16 cellular contexts compared by ENCODE assay signal in the genomic region with DNA sequence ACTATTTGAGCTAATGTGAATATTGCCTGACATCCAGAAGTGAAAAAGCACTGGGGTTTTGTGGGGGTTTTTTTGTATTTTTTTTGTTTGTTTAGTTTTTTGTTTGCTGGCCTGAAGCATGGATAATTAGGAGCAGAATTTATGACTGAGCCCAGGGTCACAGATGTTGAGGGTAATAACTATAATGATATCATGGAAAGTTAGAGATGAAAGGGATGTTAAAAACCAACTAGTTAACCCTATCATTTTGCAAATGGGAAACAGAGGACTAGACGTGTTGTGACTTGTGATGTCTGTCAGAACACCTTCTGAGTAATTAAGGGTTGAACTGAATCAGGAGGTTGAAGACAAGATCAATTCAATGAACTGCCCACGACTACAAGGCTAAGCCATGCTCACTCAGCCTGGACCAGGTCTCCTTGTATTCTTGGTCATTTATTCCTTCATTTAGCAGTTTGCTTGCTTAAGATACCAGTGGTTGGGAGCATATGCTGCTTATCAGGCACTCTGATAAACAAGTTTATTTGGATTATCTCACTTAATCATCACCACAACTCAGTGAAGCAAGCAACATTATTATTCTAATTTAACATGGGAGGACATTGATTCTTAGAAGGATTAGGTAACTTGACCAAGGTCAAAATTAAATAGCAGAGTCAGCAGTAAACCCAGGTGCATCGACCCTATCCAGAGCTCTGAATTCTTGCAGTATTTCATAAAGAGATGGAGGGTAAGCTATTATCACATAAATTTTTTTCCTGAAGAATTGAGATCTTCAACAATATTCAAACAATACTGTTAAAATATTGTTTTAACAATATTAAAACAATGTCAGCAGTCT.
DNase-seq lines count a peak whose midpoint lies in the region; ATAC-seq, FAIRE-seq and TF ChIP-seq lines count a peak whose summit lies in the region.
"Had no signal": no experiment of that assay in that cellular context is flagged by ENCODE, and none has a peak within 500 bp of the region (broad histone marks: within the 10 kb centered on the region; RNA-seq: fewer than 3 reads in every experiment).

No MANE protein-coding gene starts in this region.

- H3K27me3 ChIP-seq in HepG2 (ENCODE audit: control insufficient read depth in 1 of 2, insufficient read depth in 2 of 2, low read length in 2 of 2) (0 out of 5 replicates have a peak, but pooled peaks cover 0 to 4% of the 10 kb centered on the region in 2 experiments), vagina (no peaks in the 10 kb centered on the region)
- H3K27me3 ChIP-seq: gastrocnemius medialis, spleen had no signal

- no peaks in the 10 kb centered on the region for H3K36me3 ChIP-seq in HepG2 (replicated peaks in 1 of 2; ENCODE audit: control insufficient read depth in 1 of 2, insufficient read depth in 2 of 2, low read length in 2 of 2)
- H3K36me3 ChIP-seq in mucosa of descending colon (ENCODE audit: low read depth), result no peaks in the 10 kb centered on the region
- no peaks in the 10 kb centered on the region for H3K36me3 ChIP-seq in vagina
- H3K36me3 ChIP-seq: gastrocnemius medialis, spleen had no signal

- no peak overlapping the region for H3K27ac ChIP-seq in RWPE1
- no peak overlapping the region for H3K27ac ChIP-seq in HepG2 (ENCODE audit: extremely low read length, insufficient read depth, low read length)
- no peak overlapping the region for H3K27ac ChIP-seq in vagina
- H3K27ac ChIP-seq: epithelial cell of prostate, gastrocnemius medialis, spleen had no signal

- POLR2A ChIA-PET in RWPE1 (lab: Yijun Ruan, JAX; ENCODE audit: low non-redundant PET) (no interaction called here), HepG2 (lab: Yijun Ruan, JAX) (no interaction called here)

- BruUV-seq in HepG2 (replicated peaks; lab: Mats Ljungman, UMichigan), result no TSS peak

- no peaks in the 10 kb centered on the region for H3K4me1 ChIP-seq in HepG2 (ENCODE audit: insufficient read depth, low read length)
- no peaks in the 10 kb centered on the region for H3K4me1 ChIP-seq in mucosa of descending colon (ENCODE audit: low read depth)
- H3K4me1 ChIP-seq in vagina, result peaks cover 16% of the 10 kb centered on the region

- in situ Hi-C loops in HepG2 (cut with HindIII; ENCODE audit: extremely low pct_ligation_motif_present, low pct_unique_long_range_greater_than_20kb), result no loop called here

- ATAC-seq in HepG2 (no peak), mucosa of descending colon (no peak)
- ATAC-seq: activated CD4-positive, alpha-beta T cell treated with anti-CD3 and anti-CD28 coated beads for 36 hours; gastrocnemius medialis had no signal

- TF ChIP-seq RAD21 in HepG2 (CRISPR knock-in tag; IDR thresholded peaks at IDR 0.05), result no peak

- FAIRE-seq in GM18507 (lab: Jason Lieb, UNC) (peak; percentile 64), HepG2 (lab: Jason Lieb, UNC) (no peak)

- no peak for DNase-seq in GM18507 (ENCODE audit: extremely low spot score, insufficient read length, low read depth)
- peak; percentile 14 for DNase-seq in M059J (ENCODE audit: low read depth)
- peak; percentile 29 for DNase-seq in RWPE1 (ENCODE audit: low spot score)
- DNase-seq in HepG2 (ENCODE audit: low spot score), result no peak
- no peak for DNase-seq in mucosa of descending colon
- no peak for DNase-seq in HK-2 (ENCODE audit: unreplicated experiment)
- no peak for DNase-seq in activated naive CD4-positive, alpha-beta T cell (lab: John Stamatoyannopoulos, UW)
- DNase-seq in vagina (ENCODE audit: extremely low spot score in 2 of 2), result no peak
- DNase-seq: activated CD4-positive, alpha-beta T cell treated with anti-CD3 and anti-CD28 coated beads for 36 hours; gastrocnemius medialis; midbrain; NCI-H1694; NCI-H510A; Right ventricle myocardium superior; spleen had no signal

- CTCF ChIA-PET in RWPE1 (lab: Yijun Ruan, JAX), result interaction anchor here (0.7 kb wide), 1 partner anchor 191 kb away, joined by 3 read pairs; no protein-coding TSS in a partner anchor
- CTCF ChIA-PET in HepG2 (lab: Yijun Ruan, JAX; ENCODE audit: low intra/inter-chr PET ratio, low total read pairs), result no interaction called here

- whole genome bisulfite sequencing in HepG2 (ENCODE audit: low lambda C conversion rate), result 14% methylated on average over 3 of the region's 3 CpGs

- H4K20me1 ChIP-seq in HepG2 (ENCODE audit: insufficient read depth, low read length), result no peaks in the 10 kb centered on the region

- H3K9ac ChIP-seq in HepG2 (ENCODE audit: insufficient read depth, low read depth, low read length), result no peak overlapping the region

- TF ChIP-seq POLR2A in HepG2 (IDR thresholded peaks at IDR 0.05; ENCODE audit: insufficient read depth in 1 of 2, low read depth in 2 of 2, low read length in 2 of 2) (no peak), vagina (IDR thresholded peaks at IDR 0.05) (no peak)

- no peak for TF ChIP-seq CTCF in RWPE1 (conservative IDR thresholded peaks at IDR 0.05; ENCODE audit: low read depth)
- no peak for TF ChIP-seq CTCF in HepG2 (CRISPR knock-in tag; IDR thresholded peaks at IDR 0.05)
- TF ChIP-seq CTCF in mucosa of descending colon (IDR thresholded peaks at IDR 0.05), result no peak
- TF ChIP-seq CTCF in vagina (IDR thresholded peaks at IDR 0.05), result no peak

- H3K9me3 ChIP-seq in HepG2 (ENCODE audit: low read length), result no peaks in the 10 kb centered on the region
- no peaks in the 10 kb centered on the region for H3K9me3 ChIP-seq in mucosa of descending colon
- no peaks in the 10 kb centered on the region for H3K9me3 ChIP-seq in vagina
- H3K9me3 ChIP-seq: gastrocnemius medialis had no signal

- H2AFZ ChIP-seq in HepG2 (ENCODE audit: low read length), result no peak overlapping the region

- no peak overlapping the region for H3K4me2 ChIP-seq in HepG2 (ENCODE audit: low read depth, low read length)

- H3K79me2 ChIP-seq in HepG2 (ENCODE audit: insufficient read depth, low read length), result no peaks in the 10 kb centered on the region

- no peak overlapping the region for H3K4me3 ChIP-seq in HepG2 (replicated peaks in 1 of 3; ENCODE audit: insufficient read depth in 1 of 3, low read depth in 2 of 3, low read length in 3 of 3)
- H3K4me3 ChIP-seq in mucosa of descending colon, result no peak overlapping the region
- no peak overlapping the region for H3K4me3 ChIP-seq in vagina
- H3K4me3 ChIP-seq: gastrocnemius medialis, spleen had no signal

- TF ChIP-seq EP300 in HepG2 (IDR thresholded peaks at IDR 0.05; ENCODE audit: low read depth in 2 of 2, low read length in 2 of 2), result no peak
- TF ChIP-seq EP300 in HepG2 (CRISPR knock-in tag; IDR thresholded peaks at IDR 0.05; ENCODE audit: borderline replicate concordance), result no peak

- intact Hi-C loops in HepG2 (cut with micrococcal nuclease; ENCODE audit: unreplicated experiment) (no loop called here), mucosa of descending colon (cut with DNase I, micrococcal nuclease) (no loop called here), vagina (cut with DNase I) (no loop called here)

TF ChIP-seq in HepG2, 621 proteins besides CTCF, POLR2A, EP300 and RAD21:
- TF ChIP-seq MAFF (IDR thresholded peaks at IDR 0.05; ENCODE audit: low read depth, low read length) (peak; percentile 91), MAFK (conservative IDR thresholded peaks at IDR 0.05 in 1 of 2, IDR thresholded peaks at IDR 0.05 in 1 of 2; ENCODE audit: low read length in 2 of 2) (peak; percentile 85 to 93)
- TF ChIP-seq, protein P1, sequence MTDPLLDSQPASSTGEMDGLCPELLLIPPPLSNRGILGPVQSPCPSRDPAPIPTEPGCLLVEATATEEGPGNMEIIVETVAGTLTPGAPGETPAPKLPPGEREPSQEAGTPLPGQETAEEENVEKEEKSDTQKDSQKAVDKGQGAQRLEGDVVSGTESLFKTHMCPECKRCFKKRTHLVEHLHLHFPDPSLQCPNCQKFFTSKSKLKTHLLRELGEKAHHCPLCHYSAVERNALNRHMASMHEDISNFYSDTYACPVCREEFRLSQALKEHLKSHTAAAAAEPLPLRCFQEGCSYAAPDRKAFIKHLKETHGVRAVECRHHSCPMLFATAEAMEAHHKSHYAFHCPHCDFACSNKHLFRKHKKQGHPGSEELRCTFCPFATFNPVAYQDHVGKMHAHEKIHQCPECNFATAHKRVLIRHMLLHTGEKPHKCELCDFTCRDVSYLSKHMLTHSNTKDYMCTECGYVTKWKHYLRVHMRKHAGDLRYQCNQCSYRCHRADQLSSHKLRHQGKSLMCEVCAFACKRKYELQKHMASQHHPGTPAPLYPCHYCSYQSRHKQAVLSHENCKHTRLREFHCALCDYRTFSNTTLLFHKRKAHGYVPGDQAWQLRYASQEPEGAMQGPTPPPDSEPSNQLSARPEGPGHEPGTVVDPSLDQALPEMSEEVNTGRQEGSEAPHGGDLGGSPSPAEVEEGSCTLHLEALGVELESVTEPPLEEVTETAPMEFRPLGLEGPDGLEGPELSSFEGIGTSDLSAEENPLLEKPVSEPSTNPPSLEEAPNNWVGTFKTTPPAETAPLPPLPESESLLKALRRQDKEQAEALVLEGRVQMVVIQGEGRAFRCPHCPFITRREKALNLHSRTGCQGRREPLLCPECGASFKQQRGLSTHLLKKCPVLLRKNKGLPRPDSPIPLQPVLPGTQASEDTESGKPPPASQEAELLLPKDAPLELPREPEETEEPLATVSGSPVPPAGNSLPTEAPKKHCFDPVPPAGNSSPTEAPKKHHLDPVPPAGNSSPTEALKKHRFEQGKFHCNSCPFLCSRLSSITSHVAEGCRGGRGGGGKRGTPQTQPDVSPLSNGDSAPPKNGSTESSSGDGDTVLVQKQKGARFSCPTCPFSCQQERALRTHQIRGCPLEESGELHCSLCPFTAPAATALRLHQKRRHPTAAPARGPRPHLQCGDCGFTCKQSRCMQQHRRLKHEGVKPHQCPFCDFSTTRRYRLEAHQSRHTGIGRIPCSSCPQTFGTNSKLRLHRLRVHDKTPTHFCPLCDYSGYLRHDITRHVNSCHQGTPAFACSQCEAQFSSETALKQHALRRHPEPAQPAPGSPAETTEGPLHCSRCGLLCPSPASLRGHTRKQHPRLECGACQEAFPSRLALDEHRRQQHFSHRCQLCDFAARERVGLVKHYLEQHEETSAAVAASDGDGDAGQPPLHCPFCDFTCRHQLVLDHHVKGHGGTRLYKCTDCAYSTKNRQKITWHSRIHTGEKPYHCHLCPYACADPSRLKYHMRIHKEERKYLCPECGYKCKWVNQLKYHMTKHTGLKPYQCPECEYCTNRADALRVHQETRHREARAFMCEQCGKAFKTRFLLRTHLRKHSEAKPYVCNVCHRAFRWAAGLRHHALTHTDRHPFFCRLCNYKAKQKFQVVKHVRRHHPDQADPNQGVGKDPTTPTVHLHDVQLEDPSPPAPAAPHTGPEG (CRISPR knock-in tag; IDR thresholded peaks at IDR 0.05), result no peak

Comparison
In these comparisons a context has a peak if more than half of its experiments do, and no peak if none do; other contexts are left out.
1. DNase-seq: peak in M059J (single experiment) and RWPE1 (single experiment); none in GM18507 (single experiment), HepG2 (single experiment), mucosa of descending colon (0 of 3), HK-2 (single experiment), activated naive CD4-positive, alpha-beta T cell (0 of 4) and vagina (0 of 2).